ENCODE assay signal across 1 cellular context in the genomic region with DNA sequence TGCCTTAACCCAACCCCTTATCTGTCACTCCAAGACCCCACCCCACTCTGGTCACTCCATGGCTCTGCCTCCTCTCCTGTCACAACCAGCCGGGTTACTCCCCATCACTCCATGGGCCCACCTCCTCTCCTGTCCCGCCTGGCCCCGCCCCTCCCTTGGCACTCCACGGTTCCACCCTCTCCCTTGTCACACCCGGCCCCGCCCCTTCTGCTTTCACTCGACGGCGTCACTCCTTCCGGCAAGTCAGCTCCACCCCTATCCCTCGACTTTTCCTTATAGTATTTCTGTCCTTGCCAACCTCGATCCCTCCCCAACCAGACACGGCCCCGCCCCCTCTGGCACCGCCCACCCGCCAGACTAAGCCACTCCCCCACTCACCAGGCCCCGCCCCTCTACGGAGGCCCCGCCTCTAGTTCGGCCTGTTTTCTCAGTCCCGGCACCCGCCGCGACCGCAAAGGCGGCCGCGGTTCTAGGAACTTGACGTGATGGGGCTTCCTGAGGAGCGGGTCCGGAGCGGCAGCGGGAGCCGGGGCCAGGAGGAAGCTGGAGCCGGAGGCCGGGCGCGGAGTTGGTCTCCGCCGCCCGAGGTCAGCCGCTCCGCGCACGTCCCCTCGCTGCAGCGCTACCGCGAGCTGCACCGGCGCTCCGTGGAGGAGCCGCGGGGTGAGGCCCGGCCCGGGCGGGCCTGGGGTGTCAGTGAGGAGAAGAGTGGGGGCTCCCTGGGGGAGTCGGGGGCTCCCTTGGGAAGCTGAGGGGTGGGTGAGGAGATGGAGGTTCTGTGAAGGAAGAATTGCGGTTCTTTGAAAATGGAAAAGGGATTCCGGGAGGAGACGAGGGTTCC.
TF ChIP-seq lines count a peak whose summit lies in the region.

A gene with protein sequence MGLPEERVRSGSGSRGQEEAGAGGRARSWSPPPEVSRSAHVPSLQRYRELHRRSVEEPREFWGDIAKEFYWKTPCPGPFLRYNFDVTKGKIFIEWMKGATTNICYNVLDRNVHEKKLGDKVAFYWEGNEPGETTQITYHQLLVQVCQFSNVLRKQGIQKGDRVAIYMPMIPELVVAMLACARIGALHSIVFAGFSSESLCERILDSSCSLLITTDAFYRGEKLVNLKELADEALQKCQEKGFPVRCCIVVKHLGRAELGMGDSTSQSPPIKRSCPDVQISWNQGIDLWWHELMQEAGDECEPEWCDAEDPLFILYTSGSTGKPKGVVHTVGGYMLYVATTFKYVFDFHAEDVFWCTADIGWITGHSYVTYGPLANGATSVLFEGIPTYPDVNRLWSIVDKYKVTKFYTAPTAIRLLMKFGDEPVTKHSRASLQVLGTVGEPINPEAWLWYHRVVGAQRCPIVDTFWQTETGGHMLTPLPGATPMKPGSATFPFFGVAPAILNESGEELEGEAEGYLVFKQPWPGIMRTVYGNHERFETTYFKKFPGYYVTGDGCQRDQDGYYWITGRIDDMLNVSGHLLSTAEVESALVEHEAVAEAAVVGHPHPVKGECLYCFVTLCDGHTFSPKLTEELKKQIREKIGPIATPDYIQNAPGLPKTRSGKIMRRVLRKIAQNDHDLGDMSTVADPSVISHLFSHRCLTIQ (plus strand): TSS at position 452 of the 841 bp plus-strand sequence. CDS start 34 bp downstream, at position 486.

TF ChIP-seq in HepG2, 621 proteins besides CTCF, POLR2A, EP300 and RAD21 (continued from another document and continues in another):
- TF ChIP-seq, protein P1, sequence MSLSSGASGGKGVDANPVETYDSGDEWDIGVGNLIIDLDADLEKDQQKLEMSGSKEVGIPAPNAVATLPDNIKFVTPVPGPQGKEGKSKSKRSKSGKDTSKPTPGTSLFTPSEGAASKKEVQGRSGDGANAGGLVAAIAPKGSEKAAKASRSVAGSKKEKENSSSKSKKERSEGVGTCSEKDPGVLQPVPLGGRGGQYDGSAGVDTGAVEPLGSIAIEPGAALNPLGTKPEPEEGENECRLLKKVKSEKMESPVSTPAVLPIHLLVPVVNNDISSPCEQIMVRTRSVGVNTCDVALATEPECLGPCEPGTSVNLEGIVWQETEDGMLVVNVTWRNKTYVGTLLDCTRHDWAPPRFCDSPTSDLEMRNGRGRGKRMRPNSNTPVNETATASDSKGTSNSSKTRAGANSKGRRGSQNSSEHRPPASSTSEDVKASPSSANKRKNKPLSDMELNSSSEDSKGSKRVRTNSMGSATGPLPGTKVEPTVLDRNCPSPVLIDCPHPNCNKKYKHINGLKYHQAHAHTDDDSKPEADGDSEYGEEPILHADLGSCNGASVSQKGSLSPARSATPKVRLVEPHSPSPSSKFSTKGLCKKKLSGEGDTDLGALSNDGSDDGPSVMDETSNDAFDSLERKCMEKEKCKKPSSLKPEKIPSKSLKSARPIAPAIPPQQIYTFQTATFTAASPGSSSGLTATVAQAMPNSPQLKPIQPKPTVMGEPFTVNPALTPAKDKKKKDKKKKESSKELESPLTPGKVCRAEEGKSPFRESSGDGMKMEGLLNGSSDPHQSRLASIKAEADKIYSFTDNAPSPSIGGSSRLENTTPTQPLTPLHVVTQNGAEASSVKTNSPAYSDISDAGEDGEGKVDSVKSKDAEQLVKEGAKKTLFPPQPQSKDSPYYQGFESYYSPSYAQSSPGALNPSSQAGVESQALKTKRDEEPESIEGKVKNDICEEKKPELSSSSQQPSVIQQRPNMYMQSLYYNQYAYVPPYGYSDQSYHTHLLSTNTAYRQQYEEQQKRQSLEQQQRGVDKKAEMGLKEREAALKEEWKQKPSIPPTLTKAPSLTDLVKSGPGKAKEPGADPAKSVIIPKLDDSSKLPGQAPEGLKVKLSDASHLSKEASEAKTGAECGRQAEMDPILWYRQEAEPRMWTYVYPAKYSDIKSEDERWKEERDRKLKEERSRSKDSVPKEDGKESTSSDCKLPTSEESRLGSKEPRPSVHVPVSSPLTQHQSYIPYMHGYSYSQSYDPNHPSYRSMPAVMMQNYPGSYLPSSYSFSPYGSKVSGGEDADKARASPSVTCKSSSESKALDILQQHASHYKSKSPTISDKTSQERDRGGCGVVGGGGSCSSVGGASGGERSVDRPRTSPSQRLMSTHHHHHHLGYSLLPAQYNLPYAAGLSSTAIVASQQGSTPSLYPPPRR (CRISPR knock-in tag; IDR thresholded peaks at IDR 0.05; ENCODE audit: borderline replicate concordance) = peak; percentile 42; the same call in 1 of the 2 replicates
- TF ChIP-seq MAFK (conservative IDR thresholded peaks at IDR 0.05 in 1 of 2, IDR thresholded peaks at IDR 0.05 in 1 of 2; ENCODE audit: low read length in 2 of 2) (no peak), IRX3 (CRISPR knock-in tag; IDR thresholded peaks at IDR 0.05; ENCODE audit: borderline replicate concordance, low read depth) (peak; percentile 81; the same call in 1 of the 2 replicates), HMGA1 (CRISPR knock-in tag; conservative IDR thresholded peaks at IDR 0.05) (no peak), ZNF446 (CRISPR knock-in tag; IDR thresholded peaks at IDR 0.05) (no peak; the same call in 1 of the 2 replicates), RXRA (CRISPR knock-in tag; IDR thresholded peaks at IDR 0.05) (no peak), SP4 (CRISPR knock-in tag; IDR thresholded peaks at IDR 0.05) (peak; percentile 100), MATR3 (CRISPR knock-in tag; IDR thresholded peaks at IDR 0.05) (no peak), ZNF30 (CRISPR knock-in tag; IDR thresholded peaks at IDR 0.05) (no peak), MXD4 (CRISPR knock-in tag; IDR thresholded peaks at IDR 0.05) (no peak; the same call in none of the 2 replicates), JUNB (CRISPR knock-in tag; IDR thresholded peaks at IDR 0.05; ENCODE audit: borderline replicate concordance) (no peak), SOX6 (IDR thresholded peaks at IDR 0.05) (no peak), SOX6 (CRISPR knock-in tag; IDR thresholded peaks at IDR 0.05) (peak; percentile 43; the same call in 1 of the 2 replicates), TP53 (CRISPR knock-in tag; conservative IDR thresholded peaks at IDR 0.05) (peak; percentile 80; the same call in 1 of the 2 replicates), SPEN (CRISPR knock-in tag; IDR thresholded peaks at IDR 0.05; ENCODE audit: low read depth) (peak; percentile 64; the same call in 1 of the 2 replicates), KAT7 (CRISPR knock-in tag; IDR thresholded peaks at IDR 0.05; ENCODE audit: borderline replicate concordance) (no peak), FOXO1 (CRISPR knock-in tag; IDR thresholded peaks at IDR 0.05) (peak; percentile 51), ZNF749 (CRISPR knock-in tag; IDR thresholded peaks at IDR 0.05; ENCODE audit: borderline replicate concordance) (no peak), ZNF225 (CRISPR knock-in tag; IDR thresholded peaks at IDR 0.05) (0 out of 2 replicates have a peak, but pooled peaks have one; percentile 56), ARNT2 (CRISPR knock-in tag; IDR thresholded peaks at IDR 0.05; ENCODE audit: low read depth) (no peak; the same call in 1 of the 2 replicates), SAP130 (CRISPR knock-in tag; IDR thresholded peaks at IDR 0.05; ENCODE audit: low read depth) (peak; percentile 94), NKX3-1 (CRISPR knock-in tag; IDR thresholded peaks at IDR 0.05) (peak; percentile 61; the same call in 1 of the 2 replicates), ZNF841 (CRISPR knock-in tag; IDR thresholded peaks at IDR 0.05; ENCODE audit: borderline replicate concordance) (no peak), ZC3H13 (CRISPR knock-in tag; IDR thresholded peaks at IDR 0.05) (no peak), RELA (CRISPR knock-in tag; IDR thresholded peaks at IDR 0.05) (no peak)
- TF ChIP-seq, protein P2, sequence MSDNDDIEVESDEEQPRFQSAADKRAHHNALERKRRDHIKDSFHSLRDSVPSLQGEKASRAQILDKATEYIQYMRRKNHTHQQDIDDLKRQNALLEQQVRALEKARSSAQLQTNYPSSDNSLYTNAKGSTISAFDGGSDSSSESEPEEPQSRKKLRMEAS (IDR thresholded peaks at IDR 0.05) = no peak
- TF ChIP-seq, protein P3, sequence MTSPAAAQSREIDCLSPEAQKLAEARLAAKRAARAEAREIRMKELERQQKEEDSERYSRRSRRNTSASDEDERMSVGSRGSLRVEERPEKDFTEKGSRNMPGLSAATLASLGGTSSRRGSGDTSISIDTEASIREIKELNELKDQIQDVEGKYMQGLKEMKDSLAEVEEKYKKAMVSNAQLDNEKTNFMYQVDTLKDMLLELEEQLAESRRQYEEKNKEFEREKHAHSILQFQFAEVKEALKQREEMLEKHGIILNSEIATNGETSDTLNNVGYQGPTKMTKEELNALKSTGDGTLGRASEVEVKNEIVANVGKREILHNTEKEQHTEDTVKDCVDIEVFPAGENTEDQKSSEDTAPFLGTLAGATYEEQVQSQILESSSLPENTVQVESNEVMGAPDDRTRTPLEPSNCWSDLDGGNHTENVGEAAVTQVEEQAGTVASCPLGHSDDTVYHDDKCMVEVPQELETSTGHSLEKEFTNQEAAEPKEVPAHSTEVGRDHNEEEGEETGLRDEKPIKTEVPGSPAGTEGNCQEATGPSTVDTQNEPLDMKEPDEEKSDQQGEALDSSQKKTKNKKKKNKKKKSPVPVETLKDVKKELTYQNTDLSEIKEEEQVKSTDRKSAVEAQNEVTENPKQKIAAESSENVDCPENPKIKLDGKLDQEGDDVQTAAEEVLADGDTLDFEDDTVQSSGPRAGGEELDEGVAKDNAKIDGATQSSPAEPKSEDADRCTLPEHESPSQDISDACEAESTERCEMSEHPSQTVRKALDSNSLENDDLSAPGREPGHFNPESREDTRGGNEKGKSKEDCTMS (CRISPR knock-in tag; conservative IDR thresholded peaks at IDR 0.05) = no peak
- TF ChIP-seq, protein P4, sequence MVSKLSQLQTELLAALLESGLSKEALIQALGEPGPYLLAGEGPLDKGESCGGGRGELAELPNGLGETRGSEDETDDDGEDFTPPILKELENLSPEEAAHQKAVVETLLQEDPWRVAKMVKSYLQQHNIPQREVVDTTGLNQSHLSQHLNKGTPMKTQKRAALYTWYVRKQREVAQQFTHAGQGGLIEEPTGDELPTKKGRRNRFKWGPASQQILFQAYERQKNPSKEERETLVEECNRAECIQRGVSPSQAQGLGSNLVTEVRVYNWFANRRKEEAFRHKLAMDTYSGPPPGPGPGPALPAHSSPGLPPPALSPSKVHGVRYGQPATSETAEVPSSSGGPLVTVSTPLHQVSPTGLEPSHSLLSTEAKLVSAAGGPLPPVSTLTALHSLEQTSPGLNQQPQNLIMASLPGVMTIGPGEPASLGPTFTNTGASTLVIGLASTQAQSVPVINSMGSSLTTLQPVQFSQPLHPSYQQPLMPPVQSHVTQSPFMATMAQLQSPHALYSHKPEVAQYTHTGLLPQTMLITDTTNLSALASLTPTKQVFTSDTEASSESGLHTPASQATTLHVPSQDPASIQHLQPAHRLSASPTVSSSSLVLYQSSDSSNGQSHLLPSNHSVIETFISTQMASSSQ (IDR thresholded peaks at IDR 0.05; ENCODE audit: low read depth) = no peak
- TF ChIP-seq, protein P4 (CRISPR knock-in tag; IDR thresholded peaks at IDR 0.05; ENCODE audit: borderline replicate concordance) = no peak; the same call in 1 of the 2 replicates
- TF ChIP-seq, protein P5, sequence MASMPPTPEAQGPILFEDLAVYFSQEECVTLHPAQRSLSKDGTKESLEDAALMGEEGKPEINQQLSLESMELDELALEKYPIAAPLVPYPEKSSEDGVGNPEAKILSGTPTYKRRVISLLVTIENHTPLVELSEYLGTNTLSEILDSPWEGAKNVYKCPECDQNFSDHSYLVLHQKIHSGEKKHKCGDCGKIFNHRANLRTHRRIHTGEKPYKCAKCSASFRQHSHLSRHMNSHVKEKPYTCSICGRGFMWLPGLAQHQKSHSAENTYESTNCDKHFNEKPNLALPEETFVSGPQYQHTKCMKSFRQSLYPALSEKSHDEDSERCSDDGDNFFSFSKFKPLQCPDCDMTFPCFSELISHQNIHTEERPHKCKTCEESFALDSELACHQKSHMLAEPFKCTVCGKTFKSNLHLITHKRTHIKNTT (CRISPR knock-in tag; IDR thresholded peaks at IDR 0.05) = no peak
- TF ChIP-seq, protein P6, sequence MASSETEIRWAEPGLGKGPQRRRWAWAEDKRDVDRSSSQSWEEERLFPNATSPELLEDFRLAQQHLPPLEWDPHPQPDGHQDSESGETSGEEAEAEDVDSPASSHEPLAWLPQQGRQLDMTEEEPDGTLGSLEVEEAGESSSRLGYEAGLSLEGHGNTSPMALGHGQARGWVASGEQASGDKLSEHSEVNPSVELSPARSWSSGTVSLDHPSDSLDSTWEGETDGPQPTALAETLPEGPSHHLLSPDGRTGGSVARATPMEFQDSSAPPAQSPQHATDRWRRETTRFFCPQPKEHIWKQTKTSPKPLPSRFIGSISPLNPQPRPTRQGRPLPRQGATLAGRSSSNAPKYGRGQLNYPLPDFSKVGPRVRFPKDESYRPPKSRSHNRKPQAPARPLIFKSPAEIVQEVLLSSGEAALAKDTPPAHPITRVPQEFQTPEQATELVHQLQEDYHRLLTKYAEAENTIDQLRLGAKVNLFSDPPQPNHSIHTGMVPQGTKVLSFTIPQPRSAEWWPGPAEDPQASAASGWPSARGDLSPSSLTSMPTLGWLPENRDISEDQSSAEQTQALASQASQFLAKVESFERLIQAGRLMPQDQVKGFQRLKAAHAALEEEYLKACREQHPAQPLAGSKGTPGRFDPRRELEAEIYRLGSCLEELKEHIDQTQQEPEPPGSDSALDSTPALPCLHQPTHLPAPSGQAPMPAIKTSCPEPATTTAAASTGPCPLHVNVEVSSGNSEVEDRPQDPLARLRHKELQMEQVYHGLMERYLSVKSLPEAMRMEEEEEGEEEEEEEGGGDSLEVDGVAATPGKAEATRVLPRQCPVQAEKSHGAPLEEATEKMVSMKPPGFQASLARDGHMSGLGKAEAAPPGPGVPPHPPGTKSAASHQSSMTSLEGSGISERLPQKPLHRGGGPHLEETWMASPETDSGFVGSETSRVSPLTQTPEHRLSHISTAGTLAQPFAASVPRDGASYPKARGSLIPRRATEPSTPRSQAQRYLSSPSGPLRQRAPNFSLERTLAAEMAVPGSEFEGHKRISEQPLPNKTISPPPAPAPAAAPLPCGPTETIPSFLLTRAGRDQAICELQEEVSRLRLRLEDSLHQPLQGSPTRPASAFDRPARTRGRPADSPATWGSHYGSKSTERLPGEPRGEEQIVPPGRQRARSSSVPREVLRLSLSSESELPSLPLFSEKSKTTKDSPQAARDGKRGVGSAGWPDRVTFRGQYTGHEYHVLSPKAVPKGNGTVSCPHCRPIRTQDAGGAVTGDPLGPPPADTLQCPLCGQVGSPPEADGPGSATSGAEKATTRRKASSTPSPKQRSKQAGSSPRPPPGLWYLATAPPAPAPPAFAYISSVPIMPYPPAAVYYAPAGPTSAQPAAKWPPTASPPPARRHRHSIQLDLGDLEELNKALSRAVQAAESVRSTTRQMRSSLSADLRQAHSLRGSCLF (CRISPR knock-in tag; IDR thresholded peaks at IDR 0.05; ENCODE audit: borderline replicate concordance) = no peak; the same call in 1 of the 2 replicates
